8 cellular contexts compared by ENCODE assay signal in the genomic region with DNA sequence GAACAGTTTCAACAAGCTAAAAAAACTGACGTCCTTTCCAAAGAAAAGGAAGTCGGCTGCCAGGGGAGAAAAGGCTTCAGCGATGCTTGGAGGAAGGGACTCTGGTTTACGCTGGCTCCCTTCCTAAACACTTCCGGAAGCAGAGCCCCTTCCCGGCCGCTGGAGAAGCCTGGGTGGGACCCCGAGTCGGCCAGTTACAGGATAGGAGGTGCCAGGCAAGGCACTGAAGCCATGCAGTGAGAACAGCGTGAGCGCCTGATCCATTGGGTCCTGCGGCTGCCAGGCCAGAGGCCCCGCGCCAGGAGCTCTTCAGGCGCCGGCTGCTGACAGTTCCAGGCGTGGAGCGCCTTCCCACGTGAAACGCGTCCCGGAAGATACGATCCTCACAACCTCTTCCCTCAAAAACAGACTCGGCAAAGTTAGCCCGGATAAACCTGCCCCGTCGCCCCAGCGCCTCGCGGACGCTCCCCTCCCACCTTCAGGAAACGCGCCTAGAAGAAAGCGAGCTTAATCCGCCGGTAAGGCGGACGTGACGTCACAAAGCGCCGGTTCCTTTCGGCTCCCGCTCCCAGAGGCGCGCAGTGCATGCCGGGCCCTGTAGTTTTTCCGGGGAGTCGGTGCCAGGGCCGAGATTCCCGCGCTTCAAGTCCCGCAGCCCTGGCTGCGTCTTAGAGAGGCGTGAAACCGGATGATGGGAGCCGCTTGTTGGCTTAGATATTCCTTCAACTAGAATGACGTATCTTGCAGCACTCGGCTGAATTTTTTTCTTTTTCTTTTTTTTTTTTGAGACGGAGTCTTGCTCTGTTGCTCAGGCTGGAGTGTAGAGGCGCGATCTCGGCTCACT. TPM values are rescaled to one million over a fixed set of nuclear protein-coding genes. Genes with fewer than 3 reads are reported as not detected.
DNase-seq lines count a peak whose midpoint lies in the region; ATAC-seq, FAIRE-seq and TF ChIP-seq lines count a peak whose summit lies in the region.

A gene with protein sequence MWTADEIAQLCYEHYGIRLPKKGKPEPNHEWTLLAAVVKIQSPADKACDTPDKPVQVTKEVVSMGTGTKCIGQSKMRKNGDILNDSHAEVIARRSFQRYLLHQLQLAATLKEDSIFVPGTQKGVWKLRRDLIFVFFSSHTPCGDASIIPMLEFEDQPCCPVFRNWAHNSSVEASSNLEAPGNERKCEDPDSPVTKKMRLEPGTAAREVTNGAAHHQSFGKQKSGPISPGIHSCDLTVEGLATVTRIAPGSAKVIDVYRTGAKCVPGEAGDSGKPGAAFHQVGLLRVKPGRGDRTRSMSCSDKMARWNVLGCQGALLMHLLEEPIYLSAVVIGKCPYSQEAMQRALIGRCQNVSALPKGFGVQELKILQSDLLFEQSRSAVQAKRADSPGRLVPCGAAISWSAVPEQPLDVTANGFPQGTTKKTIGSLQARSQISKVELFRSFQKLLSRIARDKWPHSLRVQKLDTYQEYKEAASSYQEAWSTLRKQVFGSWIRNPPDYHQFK (minus strand): TSS at position 520 of the 844 bp plus-strand sequence. CDS start 2,482 bp downstream, outside the sequence.

- H3K36me3 ChIP-seq in keratinocyte (ENCODE audit: control insufficient read depth in 2 of 2, extremely low read depth in 1 of 2, insufficient read depth in 2 of 2, low read length in 2 of 2) = peaks cover 22 to 29% of the 10 kb centered on the region in 2 experiments

- no peaks in the 10 kb centered on the region for H3K9me3 ChIP-seq in keratinocyte (ENCODE audit: control insufficient read depth, low read depth, low read length)

- H3K27me3 ChIP-seq in keratinocyte (ENCODE audit: control insufficient read depth, extremely low read depth, insufficient read depth, low read length) = no peaks in the 10 kb centered on the region

- H3K27ac ChIP-seq in keratinocyte (ENCODE audit: control insufficient read depth, insufficient read depth, low read length) = peak within 1 kb of the TSS; percentile 85

- peak within 1 kb of the TSS; percentile 91 for H2AFZ ChIP-seq in keratinocyte (ENCODE audit: control insufficient read depth, low read length)

- peak; percentile 96 for DNase-seq in AG10803 (ENCODE audit: low read depth)
- DNase-seq in NCI-H460 (ENCODE audit: extremely low read depth, low read depth) = peak; percentile 93
- DNase-seq in activated CD4-positive, CD25-positive, alpha-beta regulatory T cell treated with anti-CD3 and anti-CD28 coated beads, Interleukin-2, amount 50 U/mL, for 72 hours = peak; percentile 94
- DNase-seq in cerebellar nuclear complex (lab: John Stamatoyannopoulos, UW) = peak; percentile 59 to 82
- DNase-seq in keratinocyte (ENCODE audit: low read depth, low spot score) = peak; percentile 77
- peak; percentile 91 to 92 for DNase-seq in stimulated activated CD4-positive, alpha-beta T cell treated with anti-CD3 and anti-CD28 coated beads, Interleukin-15, amount 100 ng/mL, for 1 hour (ENCODE audit: low read depth in 1 of 2, low spot score in 1 of 2)

- peak; percentile 93 for ATAC-seq in GM19043 (IDR thresholded peaks at IDR 0.05; ENCODE audit: low read depth, unreplicated experiment)
- peak; percentile 91 for ATAC-seq in HG03378 (IDR thresholded peaks at IDR 0.05; ENCODE audit: unreplicated experiment)

- dilution Hi-C loops in keratinocyte (cut with MboI; ENCODE audit: extremely low pct_ligation_motif_present, low sequenced_read_pairs) = no loop called here

- peaks cover 12% of the 10 kb centered on the region for H3K79me2 ChIP-seq in keratinocyte (ENCODE audit: control insufficient read depth, insufficient read depth, low read length)

- peak within 1 kb of the TSS; percentile 86 for H3K4me3 ChIP-seq in AG10803 (ENCODE audit: low read length)
- H3K4me3 ChIP-seq in keratinocyte (ENCODE audit: control insufficient read depth in 2 of 3, extremely low read depth in 1 of 3, insufficient read depth in 2 of 3, low read depth in 1 of 3, low read length in 3 of 3) = peak within 1 kb of the TSS; percentile 52 to 82 (median 73)

- no peaks in the 10 kb centered on the region for H4K20me1 ChIP-seq in keratinocyte (ENCODE audit: control insufficient read depth, extremely low read depth, insufficient read depth, low read length)

- H3K4me2 ChIP-seq in keratinocyte (ENCODE audit: control insufficient read depth, extremely low read depth, insufficient read depth, low read depth, low read length) = peak within 1 kb of the TSS; percentile 83

- peaks cover 7% of the 10 kb centered on the region for H3K4me1 ChIP-seq in keratinocyte (ENCODE audit: control insufficient read depth, extremely low read depth, insufficient read depth, low read length)

- no peak for FAIRE-seq in keratinocyte (lab: Jason Lieb, UNC)

- TF ChIP-seq CTCF in AG10803 (conservative IDR thresholded peaks at IDR 0.05; ENCODE audit: low read length) = no peak
- TF ChIP-seq CTCF in keratinocyte (optimal IDR thresholded peaks at IDR 0.05 in 1 of 3, IDR thresholded peaks at IDR 0.05 in 1 of 3, conservative IDR thresholded peaks at IDR 0.05 in 1 of 3; ENCODE audit: extremely low read depth in 1 of 3, insufficient read depth in 2 of 3, low read length in 3 of 3) = no peak

- H3K9me1 ChIP-seq in keratinocyte (ENCODE audit: control insufficient read depth, extremely low read depth, insufficient read depth, low read length) = no peaks in the 10 kb centered on the region

- H3K9ac ChIP-seq in keratinocyte (ENCODE audit: control insufficient read depth, extremely low read depth, insufficient read depth, low read length) = peak within 1 kb of the TSS; percentile 91

RNA-seq across cellular contexts. Expression of the gene that starts here (rescaled TPM):
- total RNA-seq in NCI-H460 (2014; rRNA removed; shearing (Covaris generic)) = 28.9 and 39.0 TPM in 2 replicates
- polyA plus RNA-seq in NCI-H460 (2014; cell fraction: nucleus; rRNA removed) = 21.1 and 41.7 TPM in 2 replicates
- polyA plus RNA-seq in keratinocyte = 33.3 to 43.4 TPM (median 34.4 TPM) in 3 replicates
- 11.4 TPM for polyA plus RNA-seq in keratinocyte (2011; ENCODE audit: low read depth)
- polyA plus RNA-seq in keratinocyte (2011; cell fraction: cytosol; rRNA removed) = 34.4 and 40.8 TPM in 2 replicates
- polyA plus RNA-seq in keratinocyte (2011; cell fraction: nucleus; rRNA removed) = 69.3 and 70.0 TPM in 2 replicates
- 25.8 and 32.3 TPM in 2 replicates for polyA plus RNA-seq in keratinocyte (2012; ENCODE audit: low replicate concordance)
- 37.8 to 69.3 TPM (median 60.5 TPM) in 3 replicates for polyA minus RNA-seq in keratinocyte
- 14.6 TPM for polyA minus RNA-seq in keratinocyte (2011; cell fraction: cytosol; rRNA and poly(A)+ RNA removed)
- polyA minus RNA-seq in keratinocyte (2011; cell fraction: nucleus; rRNA and poly(A)+ RNA removed) = 17.4 and 38.6 TPM in 2 replicates

Comparison
In these comparisons a context has a peak if more than half of its experiments do, and no peak if none do; other contexts are left out.
1. Peak in every context shown above with its lines: DNase-seq, ATAC-seq, H3K4me3 ChIP-seq and H3K27ac ChIP-seq.